Comparison of ENCODE assay signal across 1 cellular context in genomic region chr17:16392491-16392890, GRCh38. TPM values are rescaled to one million over a fixed set of nuclear protein-coding genes. Genes with fewer than 3 reads are reported as not detected.
"Had no signal": no experiment of that assay in that cellular context is flagged by ENCODE, and none has a peak within 500 bp of the region (broad histone marks: within the 10 kb centered on the region; RNA-seq: fewer than 3 reads in every experiment).

No MANE protein-coding gene starts in this region.

RNA-seq across cellular contexts. Expression of gene TRPV2, which starts 22.9 kb away (rescaled TPM):
- polyA plus RNA-seq: neural cell had no signal
